In the genomic region with DNA sequence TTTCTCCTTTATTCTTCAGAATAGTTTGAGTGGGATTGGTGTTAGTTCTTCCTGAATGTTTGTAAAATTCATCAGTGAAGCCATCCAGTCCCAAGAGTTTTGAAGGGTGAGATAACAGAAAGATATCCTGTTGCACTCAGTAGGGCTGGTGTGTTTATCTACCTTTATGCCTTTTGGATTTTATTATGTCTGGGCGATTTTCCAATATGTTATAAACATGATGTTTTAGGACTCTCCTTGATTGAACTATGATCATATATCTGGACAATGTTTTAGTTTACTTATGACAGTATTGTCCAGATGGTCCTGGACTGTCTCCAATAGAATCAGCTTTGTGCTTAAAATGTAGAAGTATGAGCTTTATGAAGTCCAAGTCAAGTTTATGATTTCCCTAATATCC, we compare ENCODE assay signal across 23 cellular contexts.
"Had no signal": no experiment of that assay in that cellular context is flagged by ENCODE, and none has a peak within 500 bp of the region (broad histone marks: within the 10 kb centered on the region; RNA-seq: fewer than 3 reads in every experiment).

No MANE protein-coding gene starts in this region.

- H3K27ac Mint-ChIP-seq: dendritic cell treated with granulocyte-macrophage colony-stimulating factor and Interleukin-4, amounts not matched to agents 40 ng/mL and 50 ng/mL, for 4 days; effector memory CD8-positive, alpha-beta T cell; endodermal cell; immature natural killer cell; mesothelial cell of epicardium had no signal

- H3K27me3 Mint-ChIP-seq: dendritic cell treated with granulocyte-macrophage colony-stimulating factor and Interleukin-4, amounts not matched to agents 40 ng/mL and 50 ng/mL, for 4 days; effector memory CD8-positive, alpha-beta T cell had no signal

- ATAC-seq: effector memory CD8-positive, alpha-beta T cell; foreskin keratinocyte; gastroesophageal sphincter; heart left ventricle; left lung; left ventricle myocardium superior; lower lobe of right lung had no signal

- FAIRE-seq: endothelial cell of umbilical vein, frontal cortex had no signal

- H3K4me3 Mint-ChIP-seq: dendritic cell treated with granulocyte-macrophage colony-stimulating factor and Interleukin-4, amounts not matched to agents 40 ng/mL and 50 ng/mL, for 4 days; effector memory CD8-positive, alpha-beta T cell; endodermal cell; immature natural killer cell; mesothelial cell of epicardium had no signal

- H3K27ac ChIP-seq: colonic mucosa, esophagus muscularis mucosa, foreskin keratinocyte, gastroesophageal sphincter, heart left ventricle, hepatocyte, left lung, lower lobe of right lung had no signal

- H3K9me3 Mint-ChIP-seq: dendritic cell treated with granulocyte-macrophage colony-stimulating factor and Interleukin-4, amounts not matched to agents 40 ng/mL and 50 ng/mL, for 4 days; effector memory CD8-positive, alpha-beta T cell; immature natural killer cell had no signal

- H3K4me1 Mint-ChIP-seq: endodermal cell, immature natural killer cell, mesothelial cell of epicardium had no signal

- DNase-seq: colonic mucosa; cortex of kidney; effector CD8-positive, alpha-beta T cell; effector memory CD8-positive, alpha-beta T cell; endodermal cell; foreskin keratinocyte; heart left ventricle; hypothalamus; immature natural killer cell; islet precursor cell; kidney; kidney glomerular epithelial cell; left lung; left ventricle myocardium superior; lower lobe of right lung; mesenchymal stem cell had no signal

- H3K36me3 Mint-ChIP-seq: immature natural killer cell, mesothelial cell of epicardium had no signal
